27 cellular contexts compared by ENCODE assay signal in genomic region chr1:218887141-218887925, GRCh38.
DNase-seq lines count a peak whose midpoint lies in the region; ATAC-seq, FAIRE-seq and TF ChIP-seq lines count a peak whose summit lies in the region.
"Had no signal": no experiment of that assay in that cellular context is flagged by ENCODE, and none has a peak within 500 bp of the region (broad histone marks: within the 10 kb centered on the region; RNA-seq: fewer than 3 reads in every experiment).

No MANE protein-coding gene starts in this region.

- H3K4me1 ChIP-seq in RWPE2 (ENCODE audit: insufficient read depth, poor library complexity, severe bottlenecking), result peaks cover 12% of the 10 kb centered on the region
- H3K4me1 ChIP-seq in kidney (ENCODE audit: control insufficient read depth in 1 of 2, insufficient read depth in 1 of 2, low read depth in 1 of 2, low read length in 2 of 2), result no peaks in the 10 kb centered on the region
- H3K4me1 ChIP-seq: adrenal gland, Peyer's patch, prostate gland had no signal

- H3K9me3 ChIP-seq in RWPE2 (ENCODE audit: severe bottlenecking) (no peaks in the 10 kb centered on the region), kidney (ENCODE audit: control insufficient read depth in 1 of 2, low read length in 2 of 2) (no peaks in the 10 kb centered on the region)
- H3K9me3 ChIP-seq: adrenal gland, Peyer's patch, prostate gland had no signal

- H3K36me3 ChIP-seq in RWPE2 (ENCODE audit: low read depth) (no peaks in the 10 kb centered on the region), kidney (ENCODE audit: control insufficient read depth in 1 of 2, insufficient read depth in 2 of 2, low read length in 2 of 2) (no peaks in the 10 kb centered on the region)
- H3K36me3 ChIP-seq: adrenal gland, brain microvascular endothelial cell, Peyer's patch, prostate gland, WERI-Rb-1 had no signal

- H3K9ac ChIP-seq in kidney (ENCODE audit: low read length in 2 of 2), result no peak overlapping the region

- FAIRE-seq in kidney (lab: Jason Lieb, UNC), result no peak
- FAIRE-seq: G401.6, HTR-8/SVneo, K562 had no signal

- H3K27me3 ChIP-seq in RWPE2 (ENCODE audit: insufficient read depth, poor library complexity, severe bottlenecking), result no peaks in the 10 kb centered on the region
- H3K27me3 ChIP-seq: adrenal gland, brain microvascular endothelial cell, Peyer's patch had no signal

- ATAC-seq in RWPE2 (ENCODE audit: low read depth), result peak; percentile 69; the same call in 2 of the 3 replicates
- ATAC-seq: activated CD8-positive, alpha-beta T cell treated with anti-CD3 and anti-CD28 coated beads, Interleukin-2, amount 10 ng/mL, durations not matched to agents 7 days and 5 days; activated T-helper 17 cell treated with anti-CD3 and anti-CD28 coated beads, Interleukin-2, amount 50 U/mL, for 72 hours; GM23338; K562; stimulated activated effector memory CD8-positive, alpha-beta T cell treated with anti-CD3 and anti-CD28 coated beads, Interleukin-12 subunit alpha, Interleukin-12 subunit beta, amount 100 ng/mL, for 72 hours had no signal

- H3K27ac ChIP-seq in RWPE2 (ENCODE audit: poor library complexity, severe bottlenecking) (peak overlapping the region; percentile 42), epithelial cell of prostate (peak overlapping the region; percentile 25), kidney (ENCODE audit: low read depth in 2 of 2, low read length in 2 of 2) (no peak overlapping the region)
- H3K27ac ChIP-seq: adrenal gland, brain microvascular endothelial cell, Peyer's patch, WERI-Rb-1 had no signal

- intact Hi-C loops in kidney (cut with DNase I), result no loop called here

- in situ Hi-C loops in ACHN (cut with HindIII; ENCODE audit: low pct_ligation_motif_present, low pct_unique_long_range_greater_than_20kb, low sequenced_read_pairs), result no loop called here

- H3K4me3 ChIP-seq in RWPE2 (ENCODE audit: severe bottlenecking), result no peak overlapping the region
- H3K4me3 ChIP-seq in kidney (ENCODE audit: low read length in 2 of 2), result no peak overlapping the region
- H3K4me3 ChIP-seq: adrenal gland, GM23338, K562, Peyer's patch, prostate gland had no signal

- peak; percentile 57 for DNase-seq in HT-29 (ENCODE audit: low spot score)
- no peak for DNase-seq in RWPE2 (ENCODE audit: low spot score)
- DNase-seq in epithelial cell of prostate (ENCODE audit: low read depth, low spot score), result no peak
- DNase-seq in renal cortical epithelial cell (ENCODE audit: low read depth), result peak; percentile 33
- DNase-seq in NCI-H510A treated with DMSO at 0.1 percent for 48 hours (lab: John Stamatoyannopoulos, UW), result no peak
- DNase-seq in kidney, result no peak
- DNase-seq in ACHN, result no peak
- DNase-seq: activated CD4-positive, alpha-beta T cell treated with anti-CD3 and anti-CD28 coated beads for 4 hours; activated CD8-positive, alpha-beta T cell treated with anti-CD3 and anti-CD28 coated beads, Interleukin-2, amount 10 ng/mL, durations not matched to agents 7 days and 5 days; activated naive CD4-positive, alpha-beta T cell treated with anti-CD3 and anti-CD28 coated beads, Interleukin-2, amount 10 ng/mL, durations not matched to agents 7 days and 5 days; COR-L47; naive B cell; NCI-H1105; NCI-H187 treated with DMSO at 0.1 percent for 48 hours; NCI-H524 treated with DMSO at 0.1 percent for 48 hours; Peyer's patch; SIG-M5; WERI-Rb-1 had no signal

- TF ChIP-seq CTCF in RWPE2 (IDR thresholded peaks at IDR 0.05; ENCODE audit: poor library complexity, severe bottlenecking) (no peak), kidney (IDR thresholded peaks at IDR 0.05; ENCODE audit: borderline replicate concordance, extremely low read depth, insufficient read depth) (no peak)

Comparison
In these comparisons a context has a peak if more than half of its experiments do, and no peak if none do; other contexts are left out.
1. DNase-seq: peak in HT-29 (single experiment) and renal cortical epithelial cell (single experiment); none in RWPE2 (single experiment), epithelial cell of prostate (single experiment), NCI-H510A treated with DMSO at 0.1 percent for 48 hours (single experiment), kidney (single experiment) and ACHN (single experiment).
2. H3K27ac ChIP-seq: peak in RWPE2 (single experiment) and epithelial cell of prostate (single experiment); none in kidney (0 of 2).